Comparison of ENCODE assay signal across 19 cellular contexts in genomic region chr4:122705547-122705946, GRCh38. TPM values are rescaled to one million over a fixed set of nuclear protein-coding genes. Genes with fewer than 3 reads are reported as not detected.
DNase-seq lines count a peak whose midpoint lies in the region; ATAC-seq, FAIRE-seq and TF ChIP-seq lines count a peak whose summit lies in the region.
"Had no signal": no experiment of that assay in that cellular context is flagged by ENCODE, and none has a peak within 500 bp of the region (broad histone marks: within the 10 kb centered on the region; RNA-seq: fewer than 3 reads in every experiment).

No MANE protein-coding gene starts in this region.

- H3K4me3 Mint-ChIP-seq in activated T-cell treated with anti-CD3 and anti-CD28 coated beads, Interleukin-2, amount 50 U/mL, for 24 hours, result no peak overlapping the region
- H3K4me3 Mint-ChIP-seq in activated CD4-positive, alpha-beta memory T cell treated with anti-CD3 and anti-CD28 coated beads, Interleukin-2, amount 10 ng/mL, durations not matched to agents 7 days and 5 days, result no peak overlapping the region
- no peak overlapping the region for H3K4me3 Mint-ChIP-seq in activated CD8-positive, alpha-beta T cell treated with anti-CD3 and anti-CD28 coated beads, Interleukin-2, amount 10 ng/mL, durations not matched to agents 7 days and 5 days
- H3K4me3 Mint-ChIP-seq: CD8-positive, alpha-beta memory T cell had no signal

- TF ChIP-seq POLR2A in GM12892 (IDR thresholded peaks at IDR 0.05; ENCODE audit: low read depth, low read length), result no peak

- no peak for ATAC-seq in HG03045 (IDR thresholded peaks at IDR 0.05; ENCODE audit: unreplicated experiment)
- ATAC-seq in activated CD8-positive, alpha-beta T cell treated with anti-CD3 and anti-CD28 coated beads, Interleukin-2, amount 10 ng/mL, durations not matched to agents 7 days and 5 days, result no peak
- ATAC-seq: Right ventricle myocardium inferior had no signal

- peak overlapping the region; percentile 84 for H3K27ac Mint-ChIP-seq in activated T-cell treated with anti-CD3 and anti-CD28 coated beads, Interleukin-2, amount 50 U/mL, for 24 hours
- H3K27ac Mint-ChIP-seq in activated CD4-positive, alpha-beta memory T cell treated with anti-CD3 and anti-CD28 coated beads, Interleukin-2, amount 10 ng/mL, durations not matched to agents 7 days and 5 days, result peak overlapping the region; percentile 66
- H3K27ac Mint-ChIP-seq in activated CD8-positive, alpha-beta T cell treated with anti-CD3 and anti-CD28 coated beads, Interleukin-2, amount 10 ng/mL, durations not matched to agents 7 days and 5 days, result no peak overlapping the region
- H3K27ac Mint-ChIP-seq: CD8-positive, alpha-beta memory T cell had no signal

- POLR2A ChIA-PET in activated CD4-positive, alpha-beta memory T cell treated with anti-CD3 and anti-CD28 coated beads, Interleukin-2, amount 10 ng/mL, durations not matched to agents 7 days and 5 days (lab: Charles Lee), result no interaction called here
- POLR2A ChIA-PET in activated CD8-positive, alpha-beta T cell treated with anti-CD3 and anti-CD28 coated beads, Interleukin-2, amount 10 ng/mL, durations not matched to agents 7 days and 5 days (lab: Charles Lee), result no interaction called here

- peaks cover 79% of the 10 kb centered on the region for H3K4me1 Mint-ChIP-seq in activated T-cell treated with anti-CD3 and anti-CD28 coated beads, Interleukin-2, amount 50 U/mL, for 24 hours (ENCODE audit: low read depth)
- H3K4me1 Mint-ChIP-seq in activated CD4-positive, alpha-beta memory T cell treated with anti-CD3 and anti-CD28 coated beads, Interleukin-2, amount 10 ng/mL, durations not matched to agents 7 days and 5 days, result peaks cover 60% of the 10 kb centered on the region
- no peaks in the 10 kb centered on the region for H3K4me1 Mint-ChIP-seq in activated CD8-positive, alpha-beta T cell treated with anti-CD3 and anti-CD28 coated beads, Interleukin-2, amount 10 ng/mL, durations not matched to agents 7 days and 5 days (ENCODE audit: low read depth)

- CTCF ChIA-PET in activated CD4-positive, alpha-beta memory T cell treated with anti-CD3 and anti-CD28 coated beads, Interleukin-2, amount 10 ng/mL, durations not matched to agents 7 days and 5 days (lab: Charles Lee), result interaction anchor here (1.8 to 2.8 kb wide), 2 partner anchors 12 to 27 kb away, joined by 5 to 8 read pairs; partner anchors contain the start of gene BBS12
- CTCF ChIA-PET in activated CD8-positive, alpha-beta T cell treated with anti-CD3 and anti-CD28 coated beads, Interleukin-2, amount 10 ng/mL, durations not matched to agents 7 days and 5 days (lab: Charles Lee), result interaction anchor here (1.3 to 1.8 kb wide), 2 partner anchors 12 to 27 kb away, joined by 3 to 6 read pairs; partner anchors contain the start of gene BBS12

- peaks cover 12% of the 10 kb centered on the region for H3K9me3 Mint-ChIP-seq in activated T-cell treated with anti-CD3 and anti-CD28 coated beads, Interleukin-2, amount 50 U/mL, for 24 hours
- no peaks in the 10 kb centered on the region for H3K9me3 Mint-ChIP-seq in activated CD4-positive, alpha-beta memory T cell treated with anti-CD3 and anti-CD28 coated beads, Interleukin-2, amount 10 ng/mL, durations not matched to agents 7 days and 5 days
- H3K9me3 Mint-ChIP-seq in activated CD8-positive, alpha-beta T cell treated with anti-CD3 and anti-CD28 coated beads, Interleukin-2, amount 10 ng/mL, durations not matched to agents 7 days and 5 days (ENCODE audit: insufficient read depth), result no peaks in the 10 kb centered on the region
- H3K9me3 Mint-ChIP-seq: CD8-positive, alpha-beta memory T cell had no signal

- peak; percentile 73 for FAIRE-seq in GM12892 (lab: Jason Lieb, UNC)
- FAIRE-seq: H54, RCC 7860 had no signal

- no peaks in the 10 kb centered on the region for H3K27me3 Mint-ChIP-seq in activated T-cell treated with anti-CD3 and anti-CD28 coated beads, Interleukin-2, amount 50 U/mL, for 24 hours
- peaks cover 5% of the 10 kb centered on the region for H3K27me3 Mint-ChIP-seq in activated CD4-positive, alpha-beta memory T cell treated with anti-CD3 and anti-CD28 coated beads, Interleukin-2, amount 10 ng/mL, durations not matched to agents 7 days and 5 days
- peaks cover 5% of the 10 kb centered on the region for H3K27me3 Mint-ChIP-seq in activated CD8-positive, alpha-beta T cell treated with anti-CD3 and anti-CD28 coated beads, Interleukin-2, amount 10 ng/mL, durations not matched to agents 7 days and 5 days (ENCODE audit: low read depth)

- H3K36me3 Mint-ChIP-seq in activated T-cell treated with anti-CD3 and anti-CD28 coated beads, Interleukin-2, amount 50 U/mL, for 24 hours (ENCODE audit: low read depth), result peaks cover 3% of the 10 kb centered on the region
- H3K36me3 Mint-ChIP-seq in activated CD4-positive, alpha-beta memory T cell treated with anti-CD3 and anti-CD28 coated beads, Interleukin-2, amount 10 ng/mL, durations not matched to agents 7 days and 5 days (ENCODE audit: low read depth), result peaks cover 7% of the 10 kb centered on the region
- no peaks in the 10 kb centered on the region for H3K36me3 Mint-ChIP-seq in activated CD8-positive, alpha-beta T cell treated with anti-CD3 and anti-CD28 coated beads, Interleukin-2, amount 10 ng/mL, durations not matched to agents 7 days and 5 days (ENCODE audit: low read depth)
- H3K36me3 Mint-ChIP-seq: CD8-positive, alpha-beta memory T cell had no signal

- no peak for DNase-seq in activated T-cell treated with anti-CD3 and anti-CD28 coated beads, Interleukin-2, amount 50 U/mL, for 24 hours
- no peak for DNase-seq in activated T-cell treated with anti-CD3 and anti-CD28 coated beads, Interleukin-2, amount 50 U/mL, for 48 hours
- DNase-seq in CD1c-positive myeloid dendritic cell (ENCODE audit: extremely low spot score), result peak; percentile 51
- DNase-seq in GM12892 (ENCODE audit: insufficient read length), result no peak
- no peak for DNase-seq in activated CD4-positive, alpha-beta memory T cell treated with anti-CD3 and anti-CD28 coated beads, Interleukin-2, amount 10 ng/mL, durations not matched to agents 7 days and 5 days
- no peak for DNase-seq in NCI-H2171 treated with DMSO at 0.1 percent for 48 hours (lab: John Stamatoyannopoulos, UW)
- no peak for DNase-seq in activated CD8-positive, alpha-beta T cell treated with anti-CD3 and anti-CD28 coated beads, Interleukin-2, amount 10 ng/mL, durations not matched to agents 7 days and 5 days
- DNase-seq: CD8-positive, alpha-beta memory T cell; DMS53; EL; KBM-7; NCI-H1417 treated with DMSO at 0.1 percent for 48 hours; NCI-H187 treated with DMSO at 0.1 percent for 48 hours; NCI-H345; NCI-H524 treated with DMSO at 0.1 percent for 48 hours had no signal

RNA-seq across cellular contexts. Expression of gene BBS12, which starts 27.0 kb away (rescaled TPM):
- polyA plus RNA-seq in GM12892 (2012; ENCODE audit: missing spikeins), result 0.72 TPM
- 1 to 10 TPM; 3.7 to 5.0 TPM for total RNA-seq in activated CD4-positive, alpha-beta memory T cell treated with anti-CD3 and anti-CD28 coated beads, Interleukin-2, amount 10 ng/mL, durations not matched to agents 7 days and 5 days
- 1 to 10 TPM; 1.3 to 1.4 TPM for total RNA-seq in activated CD8-positive, alpha-beta T cell treated with anti-CD3 and anti-CD28 coated beads, Interleukin-2, amount 10 ng/mL, durations not matched to agents 7 days and 5 days
